ENCODE assay signal across 25 cellular contexts in genomic region chr9:242461-243080, GRCh38. TPM values are rescaled to one million over a fixed set of nuclear protein-coding genes. Genes with fewer than 3 reads are reported as not detected.
DNase-seq lines count a peak whose midpoint lies in the region; ATAC-seq, FAIRE-seq and TF ChIP-seq lines count a peak whose summit lies in the region.
"Had no signal": no experiment of that assay in that cellular context is flagged by ENCODE, and none has a peak within 500 bp of the region (broad histone marks: within the 10 kb centered on the region; RNA-seq: fewer than 3 reads in every experiment).

No MANE protein-coding gene starts in this region.

- peak; percentile 48 for DNase-seq in mammary epithelial cell
- no peak for DNase-seq in MCF 10A (ENCODE audit: unreplicated experiment)
- peak; percentile 34 for DNase-seq in LNCaP clone FGC (ENCODE audit: low read depth)
- no peak for DNase-seq in GM12878 (ENCODE audit: low read depth, low spot score)
- DNase-seq in NCI-H146 (lab: John Stamatoyannopoulos, UW) = no peak
- DNase-seq in 8988T = no peak
- DNase-seq: activated naive CD4-positive, alpha-beta T cell treated with anti-CD3 and anti-CD28 coated beads, Interleukin-2, amount 50 U/mL, for 16 hours; CD4-positive, alpha-beta T cell; glutamatergic neuron; Kasumi-1; NCI-H1105; NCI-H2081; NCI-H446 treated with DMSO at 0.1 percent for 48 hours; nephron progenitor cell; NK-92 treated with Interleukin-12 subunit alpha and Interleukin-12 subunit beta, amount 100 ng/mL, for 24 hours; T-helper 9 cell had no signal

- TF ChIP-seq CTCF in mammary epithelial cell (conservative IDR thresholded peaks at IDR 0.05 in 1 of 2, IDR thresholded peaks at IDR 0.05 in 1 of 2; ENCODE audit: extremely low read depth in 1 of 2, insufficient read depth in 1 of 2, low read depth in 1 of 2, low read length in 2 of 2) = no peak
- no peak for TF ChIP-seq CTCF in MCF 10A (IDR thresholded peaks at IDR 0.05; ENCODE audit: unreplicated experiment)
- no peak for TF ChIP-seq CTCF in LNCaP clone FGC (IDR thresholded peaks at IDR 0.05; ENCODE audit: control insufficient read depth, extremely low read depth, insufficient read depth)
- TF ChIP-seq CTCF in GM12878 (IDR thresholded peaks at IDR 0.05 in 2 of 3, conservative IDR thresholded peaks at IDR 0.05 in 1 of 3; ENCODE audit: control insufficient read depth in 2 of 3, extremely low read depth in 1 of 3, insufficient read depth in 1 of 3, low read depth in 3 of 3, low read length in 3 of 3) = no peak

- dilution Hi-C loops in mammary epithelial cell (cut with HindIII; ENCODE audit: low sequenced_read_pairs) = no loop called here

- no peaks in the 10 kb centered on the region for H3K9me3 Mint-ChIP-seq in MCF 10A (ENCODE audit: unreplicated experiment)
- H3K9me3 Mint-ChIP-seq: CD4-positive, alpha-beta T cell; mesothelial cell of epicardium; nephron progenitor cell had no signal

- H3K27ac ChIP-seq in mammary epithelial cell (ENCODE audit: insufficient read depth, low read depth, low read length) (no peak overlapping the region), GM12878 (ENCODE audit: control insufficient read depth, insufficient read depth) (no peak overlapping the region)
- H3K27ac ChIP-seq: SK-N-MC had no signal

- no peaks in the 10 kb centered on the region for H3K4me1 ChIP-seq in mammary epithelial cell (ENCODE audit: insufficient read depth, low read length)
- no peaks in the 10 kb centered on the region for H3K4me1 ChIP-seq in GM12878 (ENCODE audit: control insufficient read depth, insufficient read depth, low read length)
- H3K4me1 ChIP-seq: HAP-1 had no signal

- SMC1A ChIA-PET in GM12878 (lab: Charles Lee; ENCODE audit: uncharacterized antibody, unreplicated experiment) = interaction anchor here (1.3 kb wide), 1 partner anchor 14 kb away, joined by 3 read pairs; no protein-coding TSS in a partner anchor

- no peak overlapping the region for H3K27ac Mint-ChIP-seq in MCF 10A (ENCODE audit: low read depth, unreplicated experiment)
- H3K27ac Mint-ChIP-seq: CD4-positive, alpha-beta T cell; mesothelial cell of epicardium; nephron progenitor cell had no signal

- H3K4me2 ChIP-seq in mammary epithelial cell (ENCODE audit: insufficient read depth, low read depth, low read length) (no peak overlapping the region), GM12878 (ENCODE audit: control insufficient read depth, insufficient read depth) (no peak overlapping the region)

- TF ChIP-seq RAD21 in GM12878 (IDR thresholded peaks at IDR 0.05; ENCODE audit: insufficient read depth, low read depth, low read length) = no peak

- H3K9ac ChIP-seq in mammary epithelial cell (ENCODE audit: insufficient read depth, low read length) (no peak overlapping the region), GM12878 (ENCODE audit: control insufficient read depth, insufficient read depth, low read length) (no peak overlapping the region)

- H3K4me1 Mint-ChIP-seq in MCF 10A (ENCODE audit: insufficient read depth, unreplicated experiment) = no peaks in the 10 kb centered on the region
- H3K4me1 Mint-ChIP-seq: mesothelial cell of epicardium, nephron progenitor cell had no signal

- BruUV-seq in mammary epithelial cell (replicated peaks; lab: Mats Ljungman, UMichigan) (no TSS peak), MCF 10A (replicated peaks; lab: Mats Ljungman, UMichigan) (no TSS peak), GM12878 (replicated peaks; lab: Mats Ljungman, UMichigan) (no TSS peak)

- CTCF ChIA-PET in mammary epithelial cell (lab: Charles Lee; ENCODE audit: low non-redundant PET) (no interaction called here), MCF 10A (lab: Yijun Ruan, JAX) (interaction anchor here (0.6 kb wide), 1 partner anchor 23 kb away, joined by 4 read pairs; no protein-coding TSS in a partner anchor), GM12878 (lab: Yijun Ruan, JAX) (no interaction called here)

- no peaks in the 10 kb centered on the region for H3K27me3 ChIP-seq in mammary epithelial cell (ENCODE audit: insufficient read depth, low read length)
- 0 out of 4 replicates have a peak, but pooled peaks cover 0 to 2% of the 10 kb centered on the region in 2 experiments for H3K27me3 ChIP-seq in GM12878 (replicated peaks in 1 of 2; ENCODE audit: control insufficient read depth in 2 of 2, insufficient read depth in 2 of 2, low read length in 1 of 2)

- H3K36me3 ChIP-seq in mammary epithelial cell (ENCODE audit: insufficient read depth, low read length) (no peaks in the 10 kb centered on the region), GM12878 (ENCODE audit: control insufficient read depth in 2 of 2, insufficient read depth in 2 of 2, low read length in 1 of 2) (no peaks in the 10 kb centered on the region)
- H3K36me3 ChIP-seq: HAP-1 had no signal

- intact Hi-C loops in mammary epithelial cell (cut with micrococcal nuclease) (no loop called here), MCF 10A (cut with micrococcal nuclease) (no loop called here), GM12878 (cut with micrococcal nuclease; ENCODE audit: unreplicated experiment) (no loop called here)

- H3K27me3 Mint-ChIP-seq in MCF 10A (ENCODE audit: insufficient read depth, unreplicated experiment) = no peaks in the 10 kb centered on the region
- H3K27me3 Mint-ChIP-seq: CD4-positive, alpha-beta T cell had no signal

- H3K36me3 Mint-ChIP-seq in MCF 10A (ENCODE audit: insufficient read depth, unreplicated experiment) = peaks cover 3% of the 10 kb centered on the region
- H3K36me3 Mint-ChIP-seq: mesothelial cell of epicardium had no signal

- H4K20me1 ChIP-seq in mammary epithelial cell (ENCODE audit: insufficient read depth, low read length) (no peaks in the 10 kb centered on the region), GM12878 (ENCODE audit: control insufficient read depth, insufficient read depth) (no peaks in the 10 kb centered on the region; the same call in 1 of the 2 replicates)

- no peaks in the 10 kb centered on the region for H3K9me3 ChIP-seq in mammary epithelial cell (replicated peaks; ENCODE audit: insufficient read depth, low read length)
- no peaks in the 10 kb centered on the region for H3K9me3 ChIP-seq in GM12878 (replicated peaks; ENCODE audit: control insufficient read depth, insufficient read depth, low read length)
- H3K9me3 ChIP-seq: HAP-1 had no signal

- TF ChIP-seq POLR2A in GM12878 (IDR thresholded peaks at IDR 0.05; ENCODE audit: low read depth, low read length) (no peak), GM18505 (IDR thresholded peaks at IDR 0.05; ENCODE audit: borderline replicate concordance, extremely low read depth, insufficient read depth, insufficient read length) (no peak)

- H2AFZ ChIP-seq in mammary epithelial cell (ENCODE audit: low read depth, low read length) = no peak overlapping the region
- H2AFZ ChIP-seq in GM12878 (ENCODE audit: control insufficient read depth, low read depth, low read length) = no peak overlapping the region

- in situ Hi-C loops in mammary epithelial cell (cut with MboI; ENCODE audit: low sequenced_read_pairs in 2 of 2) = no loop called here
- in situ Hi-C loops in GM12878 (cut with MboI) = no loop called here

- no peak for TF ChIP-seq EP300 in GM12878 (IDR thresholded peaks at IDR 0.05; ENCODE audit: borderline replicate concordance in 1 of 2, control insufficient read depth in 1 of 2, low read depth in 2 of 2, low read length in 2 of 2)

- no peak overlapping the region for H3K4me3 Mint-ChIP-seq in MCF 10A (ENCODE audit: unreplicated experiment)
- H3K4me3 Mint-ChIP-seq: CD4-positive, alpha-beta T cell; mesothelial cell of epicardium; nephron progenitor cell had no signal

- POLR2A ChIA-PET in MCF 10A (lab: Yijun Ruan, JAX) = interaction anchor here (0.8 to 0.9 kb wide), 2 partner anchors 12 to 62 kb away, joined by 3 to 4 read pairs; no protein-coding TSS in a partner anchor
- POLR2A ChIA-PET in GM12878 (lab: Charles Lee) = no interaction called here

- no peak for FAIRE-seq in GM12878 (lab: Jason Lieb, UNC)
- FAIRE-seq: colon, HTR-8/SVneo, RCC 7860 had no signal

- WGBS in mammary epithelial cell (ENCODE audit: low coverage, missing lambda C conversion rate) = 64% methylated on average over 5 of the region's 5 CpGs
- WGBS in GM12878 (ENCODE audit: insufficient coverage, insufficient replicate concordance, low lambda C conversion rate, missing lambda C conversion rate) = 66% methylated on average over 5 of the region's 5 CpGs

- RAD21 ChIA-PET in GM12878 (lab: Charles Lee; ENCODE audit: unreplicated experiment) = no interaction called here

- no peak overlapping the region for H3K4me3 ChIP-seq in mammary epithelial cell (replicated peaks in 1 of 3; ENCODE audit: insufficient read depth in 1 of 3, low read depth in 2 of 3, low read length in 3 of 3)
- H3K4me3 ChIP-seq in LNCaP clone FGC (ENCODE audit: low read depth, low read length) = no peak overlapping the region
- H3K4me3 ChIP-seq in GM12878 = no peak overlapping the region
- H3K4me3 ChIP-seq: HAP-1, SK-N-MC had no signal

- ATAC-seq in GM12878 (peak; percentile 44; the same call in 2 of the 3 replicates), GM18505 (IDR thresholded peaks at IDR 0.05; ENCODE audit: unreplicated experiment) (no peak), SK-N-SH treated with all-trans-retinoic acid at 6 μM for 48 hours (no peak)

- no peaks in the 10 kb centered on the region for H3K79me2 ChIP-seq in mammary epithelial cell (ENCODE audit: insufficient read depth, low read length)
- H3K79me2 ChIP-seq in GM12878 (ENCODE audit: control insufficient read depth, insufficient read depth, low read length) = no peaks in the 10 kb centered on the region

TF ChIP-seq in GM12878, 131 proteins besides CTCF, POLR2A, EP300 and RAD21 (continues in another document):
- TF ChIP-seq DPF2 (IDR thresholded peaks at IDR 0.05) = no peak
- TF ChIP-seq RAD51 (IDR thresholded peaks at IDR 0.05) = no peak

TF ChIP-seq in SK-N-SH treated with all-trans-retinoic acid at 6 μM for 48 hours, 23 proteins besides CTCF, POLR2A, EP300 and RAD21 (continues in another document):
- TF ChIP-seq ISL1 (CRISPR knock-in tag; IDR thresholded peaks at IDR 0.05) = no peak

RNA-seq across cellular contexts. Expression of gene DOCK8, which starts 27.9 kb away (rescaled TPM):
- total RNA-seq in mammary epithelial cell (1 to 10 TPM; 4.0 to 5.0 TPM), MCF 10A (2022) (5.2 and 5.7 TPM in 2 replicates), GM12878 (2014; rRNA removed) (44.9 and 48.3 TPM in 2 replicates), GM12878 (2014; rRNA removed; fragmentation: Illumina TruSeq; extraction: Trizol) (49.5 and 55.2 TPM in 2 replicates), GM12878 (2021) (90.6 and 100 TPM in 2 replicates)
- polyA plus RNA-seq in mammary epithelial cell (0.83 TPM), GM12878 (2011; rRNA removed) (34.4 and 43.4 TPM in 2 replicates), GM12878 (2014; fragmentation: Illumina TruSeq; extraction: Trizol) (53.5 and 62.9 TPM in 2 replicates), GM12878 (2014; fragmentation: Nextera tagmentation; extraction: Ambion mirVana) (10 to 100 TPM; 35.4 to 35.6 TPM), GM12878 (2014; rRNA removed) (40.9 and 43.5 TPM in 2 replicates), GM12878 (2016; fragmentation: Nextera tagmentation; extraction: Ambion mirVana) (10 to 100 TPM; 43.9 to 45.6 TPM)
- 0.67 TPM for polyA minus RNA-seq in mammary epithelial cell
- total RNA-seq in GM12878 (2013; cell fraction: nucleolus; rRNA removed) = 224 and 231 TPM in 2 replicates
- 28.4 TPM for polyA plus RNA-seq in GM12878 (2011; ENCODE audit: low read depth)
- polyA plus RNA-seq in GM12878 (2011; cell fraction: cytosol; rRNA removed) = 37.0 and 41.1 TPM in 2 replicates
- polyA plus RNA-seq in GM12878 (2011; cell fraction: nucleus; rRNA removed) = 47.0 and 53.7 TPM in 2 replicates
- polyA plus RNA-seq in GM12878 (2012) = 34.0 and 37.3 TPM in 2 replicates
- polyA minus RNA-seq in GM12878 (2011; rRNA and poly(A)+ RNA removed) = 101 and 114 TPM in 2 replicates
- 30.9 and 33.6 TPM in 2 replicates for polyA minus RNA-seq in GM12878 (2011; cell fraction: cytosol; rRNA and poly(A)+ RNA removed)
- polyA minus RNA-seq in GM12878 (2011; cell fraction: nucleus; rRNA and poly(A)+ RNA removed) = 74.4 and 115 TPM in 2 replicates
- polyA plus RNA-seq: fibroblast of lung had no signal

Comparison
In these comparisons a context has a peak if more than half of its experiments do, and no peak if none do; other contexts are left out.
1. DNase-seq: peak in mammary epithelial cell (single experiment) and LNCaP clone FGC (single experiment); none in MCF 10A (single experiment), GM12878 (single experiment), NCI-H146 (single experiment) and 8988T (single experiment).